Comparison of ENCODE assay signal across 1 cellular context in genomic region chr6:10398439-10399218, GRCh38.
TF ChIP-seq lines count a peak whose summit lies in the region.

No MANE protein-coding gene starts in this region.

TF ChIP-seq in WTC11, 78 proteins besides CTCF, POLR2A, EP300 and RAD21 (continued from another document):
- TF ChIP-seq USF1 (CRISPR knock-in tag; IDR thresholded peaks at IDR 0.05) (no peak), ATF6 (CRISPR knock-in tag; IDR thresholded peaks at IDR 0.05) (no peak), E2F5 (CRISPR knock-in tag; IDR thresholded peaks at IDR 0.05) (no peak)
